Comparison of ENCODE assay signal across 15 cellular contexts in genomic region chr15:29685156-29686078, GRCh38.
A peak's percentile ranks its signal among the peaks of the same experiment; 100 is the strongest.
DNase-seq lines count a peak whose midpoint lies in the region; ATAC-seq and TF ChIP-seq lines count a peak whose summit lies in the region.
"Had no signal": no experiment of that assay in that cellular context is flagged by ENCODE, and none has a peak within 500 bp of the region (broad histone marks: within the 10 kb centered on the region; RNA-seq: fewer than 3 reads in every experiment).

No MANE protein-coding gene starts in this region.

- TF ChIP-seq CTCF in nephron progenitor cell (IDR thresholded peaks at IDR 0.05): no peak

- ATAC-seq in GM18502 (IDR thresholded peaks at IDR 0.05; ENCODE audit: poor library complexity, unreplicated experiment): no peak
- ATAC-seq: activated naive CD8-positive, alpha-beta T cell treated with anti-CD3 and anti-CD28 coated beads, Interleukin-2, amount 50 U/mL, for 24 hours; gastrocnemius medialis; HCT116; mucosa of descending colon; psoas muscle had no signal

- peaks cover 5% of the 10 kb centered on the region for H3K27me3 Mint-ChIP-seq in nephron progenitor cell (ENCODE audit: low read depth, poor library complexity)

- peaks cover 27% of the 10 kb centered on the region for H3K4me1 Mint-ChIP-seq in nephron progenitor cell
- H3K4me1 Mint-ChIP-seq: activated naive CD8-positive, alpha-beta T cell treated with anti-CD3 and anti-CD28 coated beads, Interleukin-2, amount 50 U/mL, for 24 hours had no signal

- no peaks in the 10 kb centered on the region for H3K36me3 Mint-ChIP-seq in nephron progenitor cell (ENCODE audit: low read depth)

- H3K27ac Mint-ChIP-seq in nephron progenitor cell: peak overlapping the region; percentile 75
- H3K27ac Mint-ChIP-seq: activated naive CD8-positive, alpha-beta T cell treated with anti-CD3 and anti-CD28 coated beads, Interleukin-2, amount 50 U/mL, for 24 hours; activated T-cell treated with anti-CD3 and anti-CD28 coated beads, Interleukin-2, amount 50 U/mL, for 24 hours had no signal

- H3K9me3 Mint-ChIP-seq in nephron progenitor cell: peaks cover 7% of the 10 kb centered on the region
- H3K9me3 Mint-ChIP-seq: activated naive CD8-positive, alpha-beta T cell treated with anti-CD3 and anti-CD28 coated beads, Interleukin-2, amount 50 U/mL, for 24 hours; activated T-cell treated with anti-CD3 and anti-CD28 coated beads, Interleukin-2, amount 50 U/mL, for 24 hours had no signal

- DNase-seq in Daoy (ENCODE audit: low read depth): peak; percentile 36
- peak; percentile 3 for DNase-seq in NCI-H2227 (lab: John Stamatoyannopoulos, UW; ENCODE audit: unreplicated experiment)
- DNase-seq in dermis blood vessel endothelial cell: peak; percentile 64
- no peak for DNase-seq in nephron progenitor cell
- no peak for DNase-seq in cerebellar cortex (ENCODE audit: low spot score)
- DNase-seq in HT-29 (ENCODE audit: low spot score): no peak
- DNase-seq in COLO668 (lab: John Stamatoyannopoulos, UW; ENCODE audit: unreplicated experiment): no peak
- DNase-seq: activated naive CD8-positive, alpha-beta T cell treated with anti-CD3 and anti-CD28 coated beads, Interleukin-2, amount 50 U/mL, for 24 hours; activated T-cell treated with anti-CD3 and anti-CD28 coated beads, Interleukin-2, amount 50 U/mL, for 24 hours; gastrocnemius medialis; mucosa of descending colon; psoas muscle; stimulated activated CD4-positive, alpha-beta T cell treated with anti-CD3 and anti-CD28 coated beads, Interleukin-1b, Interleukin-23, amount 100 ng/mL, for 48 hours had no signal

- no peak overlapping the region for H3K4me3 Mint-ChIP-seq in nephron progenitor cell
- H3K4me3 Mint-ChIP-seq: activated naive CD8-positive, alpha-beta T cell treated with anti-CD3 and anti-CD28 coated beads, Interleukin-2, amount 50 U/mL, for 24 hours; activated T-cell treated with anti-CD3 and anti-CD28 coated beads, Interleukin-2, amount 50 U/mL, for 24 hours had no signal

Comparison
In these comparisons a context has a peak if more than half of its experiments do, and no peak if none do; other contexts are left out.
1. DNase-seq: peak in Daoy (single experiment), NCI-H2227 (single experiment) and dermis blood vessel endothelial cell (single experiment); none in nephron progenitor cell (single experiment), cerebellar cortex (single experiment), HT-29 (single experiment) and COLO668 (single experiment).